4 cellular contexts compared by ENCODE assay signal in genomic region chr7:132765861-132766260, GRCh38.
"Had no signal": no experiment of that assay in that cellular context is flagged by ENCODE, and none has a peak within 500 bp of the region (broad histone marks: within the 10 kb centered on the region; RNA-seq: fewer than 3 reads in every experiment).

No MANE protein-coding gene starts in this region.

- H3K27ac Mint-ChIP-seq: H9 had no signal

- H3K4me3 ChIP-seq: GM23248 had no signal

- H3K9ac ChIP-seq: GM23248 had no signal

- DNase-seq: GM23248, H9, HCEC 1CT, IMR-90 had no signal

- H2AFZ ChIP-seq: GM23248 had no signal

- H3K4me3 Mint-ChIP-seq: H9 had no signal

- H3K27ac ChIP-seq: GM23248 had no signal
